8 cellular contexts compared by ENCODE assay signal in genomic region chr1:21368514-21369289, GRCh38.
DNase-seq lines count a peak whose midpoint lies in the region; ATAC-seq and TF ChIP-seq lines count a peak whose summit lies in the region.

No MANE protein-coding gene starts in this region.

- no peaks in the 10 kb centered on the region for H3K79me2 ChIP-seq in PC-9 (ENCODE audit: low read depth)

- CTCF ChIA-PET in PC-9 (lab: Charles Lee): interaction anchor here (0.6 to 3.8 kb wide), 9 partner anchors 31 to 124 kb away, joined by 3 to 18 read pairs (median 3); no protein-coding TSS in a partner anchor

- H3K4me2 ChIP-seq in PC-9: no peak overlapping the region
- H3K4me2 ChIP-seq in neuronal stem cell (ENCODE audit: insufficient read depth, low read length, poor library complexity, severe bottlenecking): no peak overlapping the region

- H3F3A ChIP-seq in PC-9 (ENCODE audit: insufficient read depth, low read depth): no peaks in the 10 kb centered on the region

- no peak overlapping the region for H4K91ac ChIP-seq in neuronal stem cell (ENCODE audit: low read depth, low read length, poor library complexity)

- no peak overlapping the region for H4K8ac ChIP-seq in neuronal stem cell (ENCODE audit: low read depth, low read length)

- no peak overlapping the region for H3K9ac ChIP-seq in neuronal stem cell (ENCODE audit: low read depth, low read length, poor library complexity)

- no peaks in the 10 kb centered on the region for H4K20me1 ChIP-seq in PC-9 (ENCODE audit: insufficient read depth)

- POLR2A ChIA-PET in PC-9 (lab: Charles Lee; ENCODE audit: unreplicated experiment): interaction anchor here (0.5 to 0.6 kb wide), 2 partner anchors 107 to 1001 kb away, joined by 4 to 28 read pairs; no protein-coding TSS in a partner anchor

- H3K9me3 ChIP-seq in PC-9 (ENCODE audit: insufficient read depth, low read depth) (no peaks in the 10 kb centered on the region), neuronal stem cell (replicated peaks in 1 of 2; ENCODE audit: control insufficient read depth in 2 of 2, insufficient read depth in 1 of 2, low read depth in 1 of 2, low read length in 2 of 2) (no peaks in the 10 kb centered on the region), testis (no peaks in the 10 kb centered on the region)

- no peak overlapping the region for H2BK120ac ChIP-seq in neuronal stem cell (ENCODE audit: low read depth, low read length)

- H3K4me3 ChIP-seq in PC-9 (no peak overlapping the region), fibroblast of villous mesenchyme (ENCODE audit: low read depth, low read length) (no peak overlapping the region), neuronal stem cell (ENCODE audit: low read length in 2 of 2) (no peak overlapping the region), testis (no peak overlapping the region)

- H2AK5ac ChIP-seq in neuronal stem cell (ENCODE audit: low read depth, low read length): no peak overlapping the region

- intact Hi-C loops in PC-9 (cut with micrococcal nuclease; ENCODE audit: unreplicated experiment) (loop anchor here (1.0 to 5.0 kb wide), 4 partner anchors 66 to 1049 kb away; no protein-coding TSS in a partner anchor), testis (cut with DNase I; ENCODE audit: low total_unique reads) (loop anchor here (5.0 kb wide), 1 partner anchor 136 kb away; no protein-coding TSS in a partner anchor)

- no peak overlapping the region for H3K23ac ChIP-seq in neuronal stem cell (ENCODE audit: low read depth, low read length, poor library complexity)

- whole genome bisulfite sequencing in neuronal stem cell (ENCODE audit: extremely low coverage in 2 of 2, insufficient read length in 2 of 2, insufficient replicate concordance in 1 of 2), 2 donors: no CpG with 5 or more reads among the region's 9 CpGs
- 35 to 38% methylated on average over 9 of the region's 9 CpGs for WGBS in testis, 2 donors

- H2BK5ac ChIP-seq in neuronal stem cell (ENCODE audit: low read length): no peak overlapping the region

- H3K18ac ChIP-seq in neuronal stem cell (ENCODE audit: low read length): no peak overlapping the region

- H2AFZ ChIP-seq in PC-9 (no peak overlapping the region), neuronal stem cell (ENCODE audit: low read length) (no peak overlapping the region)

- no peak overlapping the region for H2BK15ac ChIP-seq in neuronal stem cell (ENCODE audit: low read length)

- no peaks in the 10 kb centered on the region for H3K9me2 ChIP-seq in PC-9 (ENCODE audit: insufficient read depth)

- no peak for ATAC-seq in GM19455 (IDR thresholded peaks at IDR 0.05; ENCODE audit: unreplicated experiment)

- no TSS peak for BruUV-seq in PC-9 (replicated peaks; lab: Mats Ljungman, UMichigan)

- H2BK12ac ChIP-seq in neuronal stem cell (ENCODE audit: low read length): no peak overlapping the region

- H3K36me3 ChIP-seq in PC-9 (ENCODE audit: low read depth): no peaks in the 10 kb centered on the region
- no peaks in the 10 kb centered on the region for H3K36me3 ChIP-seq in neuronal stem cell (replicated peaks in 1 of 2; ENCODE audit: control insufficient read depth in 2 of 2, insufficient read depth in 2 of 2, low read length in 2 of 2)
- H3K36me3 ChIP-seq in testis (ENCODE audit: low read depth, missing control alignments): no peaks in the 10 kb centered on the region

- no peak for TF ChIP-seq POLR2A in testis (IDR thresholded peaks at IDR 0.05)

- H3K14ac ChIP-seq in neuronal stem cell (ENCODE audit: low read length): no peak overlapping the region

- H3K4me1 ChIP-seq in PC-9 (replicated peaks; ENCODE audit: insufficient read depth) (no peaks in the 10 kb centered on the region; the same call in 1 of the 2 replicates), neuronal stem cell (ENCODE audit: control insufficient read depth in 2 of 2, insufficient read depth in 1 of 2, low read depth in 1 of 2, low read length in 2 of 2) (peaks cover 0 to 2% of the 10 kb centered on the region in 2 donors), testis (no peaks in the 10 kb centered on the region)

- H3K79me1 ChIP-seq in neuronal stem cell (ENCODE audit: low read depth, low read length): no peaks in the 10 kb centered on the region

- TF ChIP-seq CTCF in PC-9 (conservative IDR thresholded peaks at IDR 0.05): peak; percentile 96
- peak; percentile 100 for TF ChIP-seq CTCF in fibroblast of villous mesenchyme (IDR thresholded peaks at IDR 0.05; ENCODE audit: insufficient read depth, low read depth, low read length)
- peak; percentile 88 to 98 (median 96) for TF ChIP-seq CTCF in testis (IDR thresholded peaks at IDR 0.05)

- H3K27ac ChIP-seq in PC-9 (no peak overlapping the region), neuronal stem cell (replicated peaks; ENCODE audit: low read length) (no peak overlapping the region), testis (no peak overlapping the region)

- H3K27me3 ChIP-seq in PC-9 (ENCODE audit: insufficient read depth, low read depth) (no peaks in the 10 kb centered on the region), neuronal stem cell (ENCODE audit: control insufficient read depth in 3 of 3, insufficient read depth in 3 of 3, low read depth in 1 of 3, low read length in 3 of 3) (no peaks in the 10 kb centered on the region), testis (no peaks in the 10 kb centered on the region)

- peak; percentile 91 for DNase-seq in COLO668 (lab: John Stamatoyannopoulos, UW; ENCODE audit: unreplicated experiment)
- peak; percentile 77 for DNase-seq in HuH-7 (ENCODE audit: low spot score)
- peak; percentile 43 to 72 for DNase-seq in PC-9
- DNase-seq in activated T-helper 9 cell treated with anti-CD3 and anti-CD28 coated beads, Interleukin-2, amount 50 U/mL, for 16 hours (ENCODE audit: low read depth): peak; percentile 53
- peak; percentile 89 for DNase-seq in fibroblast of villous mesenchyme (ENCODE audit: low read depth)
- peak; percentile 78 for DNase-seq in neuronal stem cell (ENCODE audit: low spot score)
- DNase-seq in testis: peak; percentile 83

- H3K4ac ChIP-seq in neuronal stem cell (ENCODE audit: low read length): no peak overlapping the region
